Comparison of ENCODE assay signal across 11 cellular contexts in genomic region chr9:127844821-127845359, GRCh38. TPM values are rescaled to one million over a fixed set of nuclear protein-coding genes. Genes with fewer than 3 reads are reported as not detected.
DNase-seq lines count a peak whose midpoint lies in the region; ATAC-seq, FAIRE-seq and TF ChIP-seq lines count a peak whose summit lies in the region.
"Had no signal": no experiment of that assay in that cellular context is flagged by ENCODE, and none has a peak within 500 bp of the region (broad histone marks: within the 10 kb centered on the region; RNA-seq: fewer than 3 reads in every experiment).

No MANE protein-coding gene starts in this region.

- H3K9ac ChIP-seq in HUES6 (ENCODE audit: low read length) (peak overlapping the region; percentile 45), endothelial cell of umbilical vein (replicated peaks; ENCODE audit: extremely low read depth, insufficient read depth, low read length) (peak overlapping the region; percentile 83), HepG2 (ENCODE audit: insufficient read depth, low read depth, low read length) (no peak overlapping the region), MM.1S (ENCODE audit: low read length) (no peak overlapping the region)

- DNase-seq in endothelial cell of umbilical vein (ENCODE audit: low read depth, low spot score) = peak; percentile 77
- no peak for DNase-seq in HepG2 (ENCODE audit: low spot score)
- DNase-seq in MM.1S = no peak
- DNase-seq in activated CD4-positive, alpha-beta T cell treated with anti-CD3 and anti-CD28 coated beads, Interleukin-2, amount 50 U/mL, for 1 hour = no peak
- DNase-seq in Ammon's horn (ENCODE audit: low spot score) = no peak
- DNase-seq in D341Med (ENCODE audit: low spot score) = no peak
- DNase-seq: activated CD8-positive, alpha-beta memory T cell treated with anti-CD3 and anti-CD28 coated beads for 24 hours; NCI-H748 treated with DMSO at 0.1 percent for 48 hours; occipital lobe had no signal

- H3K4me1 ChIP-seq in HUES6 (ENCODE audit: control insufficient read depth, insufficient read depth, low read length) = peaks cover 13% of the 10 kb centered on the region; the same call in 1 of the 2 replicates
- H3K4me1 ChIP-seq in endothelial cell of umbilical vein (ENCODE audit: control insufficient read depth, extremely low read depth, insufficient read depth, low read length) = peaks cover 84% of the 10 kb centered on the region
- peaks cover 75% of the 10 kb centered on the region for H3K4me1 ChIP-seq in HepG2 (ENCODE audit: insufficient read depth, low read length)
- H3K4me1 ChIP-seq in MM.1S (ENCODE audit: low read length) = no peaks in the 10 kb centered on the region

- TF ChIP-seq RAD21 in HepG2 (CRISPR knock-in tag; IDR thresholded peaks at IDR 0.05) = no peak

- H2AFZ ChIP-seq in endothelial cell of umbilical vein (ENCODE audit: low read depth, low read length) (no peak overlapping the region), HepG2 (ENCODE audit: low read length) (no peak overlapping the region), MM.1S (ENCODE audit: low read length) (no peak overlapping the region)

- H3K27me3 Mint-ChIP-seq in stimulated activated memory B cell treated with anti-CD40 and anti-IgM and Interleukin-4, amounts not matched to agents 10 μg/mL and 1 μg/mL and 100 μg/mL, for 72 hours = no peaks in the 10 kb centered on the region

- POLR2A ChIA-PET in endothelial cell of umbilical vein (lab: Charles Lee) (interaction anchor here (0.6 to 1.2 kb wide), 3 partner anchors 10 to 36 kb away, joined by 4 to 8 read pairs (median 5); partner anchors contain the start of gene ENG), HepG2 (lab: Yijun Ruan, JAX) (no interaction called here)

- H3K4me2 ChIP-seq in endothelial cell of umbilical vein (ENCODE audit: insufficient read depth, low read length) (peak overlapping the region; percentile 19), HepG2 (ENCODE audit: low read depth, low read length) (no peak overlapping the region), MM.1S (ENCODE audit: low read depth, low read length) (no peak overlapping the region)

- no peak for TF ChIP-seq EP300 in HepG2 (IDR thresholded peaks at IDR 0.05; ENCODE audit: low read depth in 2 of 2, low read length in 2 of 2)
- no peak for TF ChIP-seq EP300 in HepG2 (CRISPR knock-in tag; IDR thresholded peaks at IDR 0.05; ENCODE audit: borderline replicate concordance)

- no peak for ATAC-seq in HepG2
- peak; percentile 8 for ATAC-seq in stimulated activated memory B cell treated with anti-CD40 and anti-IgM and Interleukin-4, amounts not matched to agents 10 μg/mL and 1 μg/mL and 100 μg/mL, for 72 hours

- peak overlapping the region; percentile 24; the same call in 1 of the 2 replicates for H3K4me3 ChIP-seq in HUES6 (ENCODE audit: low read depth, low read length)
- no peak overlapping the region for H3K4me3 ChIP-seq in endothelial cell of umbilical vein (replicated peaks in 1 of 3; ENCODE audit: insufficient read depth in 1 of 3, low read depth in 1 of 3, low read length in 3 of 3)
- no peak overlapping the region for H3K4me3 ChIP-seq in HepG2 (replicated peaks in 1 of 3; ENCODE audit: insufficient read depth in 1 of 3, low read depth in 2 of 3, low read length in 3 of 3)
- H3K4me3 ChIP-seq in MM.1S (ENCODE audit: low read length) = no peak overlapping the region

- 71% methylated on average over 16 of the region's 16 CpGs for whole genome bisulfite sequencing in HepG2 (ENCODE audit: low lambda C conversion rate)

- H3K36me3 ChIP-seq in HUES6 (ENCODE audit: control insufficient read depth, insufficient read depth, low read length) (no peaks in the 10 kb centered on the region), endothelial cell of umbilical vein (ENCODE audit: control insufficient read depth in 2 of 2, extremely low read depth in 1 of 2, insufficient read depth in 2 of 2, low read length in 2 of 2) (peaks cover 29 to 31% of the 10 kb centered on the region in 2 experiments), HepG2 (replicated peaks in 1 of 2; ENCODE audit: control insufficient read depth in 1 of 2, insufficient read depth in 2 of 2, low read length in 2 of 2) (no peaks in the 10 kb centered on the region), MM.1S (replicated peaks; ENCODE audit: insufficient read depth, low read length) (no peaks in the 10 kb centered on the region)

- peaks cover 10% of the 10 kb centered on the region for H3K9me3 Mint-ChIP-seq in stimulated activated memory B cell treated with anti-CD40 and anti-IgM and Interleukin-4, amounts not matched to agents 10 μg/mL and 1 μg/mL and 100 μg/mL, for 72 hours

- H3K4me3 Mint-ChIP-seq in stimulated activated memory B cell treated with anti-CD40 and anti-IgM and Interleukin-4, amounts not matched to agents 10 μg/mL and 1 μg/mL and 100 μg/mL, for 72 hours = no peak overlapping the region

- no peaks in the 10 kb centered on the region for H4K20me1 ChIP-seq in endothelial cell of umbilical vein (replicated peaks; ENCODE audit: control insufficient read depth, extremely low read depth, insufficient read depth, low read length)
- H4K20me1 ChIP-seq in HepG2 (ENCODE audit: insufficient read depth, low read length) = no peaks in the 10 kb centered on the region
- H4K20me1 ChIP-seq in MM.1S (ENCODE audit: insufficient read depth, low read length) = no peaks in the 10 kb centered on the region

- TF ChIP-seq CTCF in endothelial cell of umbilical vein (IDR thresholded peaks at IDR 0.05; ENCODE audit: extremely low read depth in 1 of 2, insufficient read depth in 1 of 2, low read depth in 1 of 2, low read length in 2 of 2) (no peak), HepG2 (CRISPR knock-in tag; IDR thresholded peaks at IDR 0.05) (no peak), MM.1S (IDR thresholded peaks at IDR 0.05; ENCODE audit: low read length) (no peak)

- H3K4me1 Mint-ChIP-seq in stimulated activated memory B cell treated with anti-CD40 and anti-IgM and Interleukin-4, amounts not matched to agents 10 μg/mL and 1 μg/mL and 100 μg/mL, for 72 hours = no peaks in the 10 kb centered on the region

- FAIRE-seq in endothelial cell of umbilical vein (lab: Jason Lieb, UNC) = peak; percentile 100
- no peak for FAIRE-seq in HepG2 (lab: Jason Lieb, UNC)

- no peaks in the 10 kb centered on the region for H3K27me3 ChIP-seq in HUES6 (ENCODE audit: control insufficient read depth, insufficient read depth, low read length)
- H3K27me3 ChIP-seq in endothelial cell of umbilical vein (ENCODE audit: control insufficient read depth in 2 of 2, insufficient read depth in 2 of 2, low read length in 2 of 2) = no peaks in the 10 kb centered on the region
- no peaks in the 10 kb centered on the region for H3K27me3 ChIP-seq in HepG2 (ENCODE audit: control insufficient read depth in 1 of 2, insufficient read depth in 2 of 2, low read length in 2 of 2)
- H3K27me3 ChIP-seq in MM.1S (replicated peaks; ENCODE audit: insufficient read depth, low read length) = peaks cover 17% of the 10 kb centered on the region; the same call in 1 of the 2 replicates

- H3K9me1 ChIP-seq in endothelial cell of umbilical vein (replicated peaks; ENCODE audit: control insufficient read depth, extremely low read depth, insufficient read depth, low read length) = no peaks in the 10 kb centered on the region

- H3K36me3 Mint-ChIP-seq in stimulated activated memory B cell treated with anti-CD40 and anti-IgM and Interleukin-4, amounts not matched to agents 10 μg/mL and 1 μg/mL and 100 μg/mL, for 72 hours = peaks cover 13% of the 10 kb centered on the region

- no peak overlapping the region for H3K27ac Mint-ChIP-seq in stimulated activated memory B cell treated with anti-CD40 and anti-IgM and Interleukin-4, amounts not matched to agents 10 μg/mL and 1 μg/mL and 100 μg/mL, for 72 hours

- in situ Hi-C loops in HepG2 (cut with HindIII; ENCODE audit: extremely low pct_ligation_motif_present, low pct_unique_long_range_greater_than_20kb) = no loop called here

- H3K9me3 ChIP-seq in HUES6 (ENCODE audit: control insufficient read depth, insufficient read depth, low read depth, low read length) (peaks cover 15% of the 10 kb centered on the region), endothelial cell of umbilical vein (replicated peaks; ENCODE audit: control insufficient read depth, insufficient read depth, low read length) (no peaks in the 10 kb centered on the region), HepG2 (ENCODE audit: low read length) (0 out of 2 replicates have a peak, but pooled peaks cover 7% of the 10 kb centered on the region), MM.1S (replicated peaks; ENCODE audit: insufficient read depth, low read length) (no peaks in the 10 kb centered on the region)

- dilution Hi-C loops in endothelial cell of umbilical vein (cut with MboI; ENCODE audit: extremely low pct_ligation_motif_present, low sequenced_read_pairs) = no loop called here

- BruUV-seq in endothelial cell of umbilical vein (replicated peaks; lab: Mats Ljungman, UMichigan) = no TSS peak
- BruUV-seq in HepG2 (replicated peaks; lab: Mats Ljungman, UMichigan) = no TSS peak

- H3K9me2 ChIP-seq in MM.1S (replicated peaks; ENCODE audit: insufficient read depth, low read length) = no peaks in the 10 kb centered on the region

- H3K79me2 ChIP-seq in endothelial cell of umbilical vein (ENCODE audit: control insufficient read depth, insufficient read depth, low read length) (peaks cover 91% of the 10 kb centered on the region), HepG2 (ENCODE audit: insufficient read depth, low read length) (no peaks in the 10 kb centered on the region), MM.1S (ENCODE audit: low read length) (no peaks in the 10 kb centered on the region)

- TF ChIP-seq POLR2A in endothelial cell of umbilical vein (IDR thresholded peaks at IDR 0.05; ENCODE audit: low read depth, low read length) (peak; percentile 75), HepG2 (IDR thresholded peaks at IDR 0.05; ENCODE audit: insufficient read depth in 1 of 2, low read depth in 2 of 2, low read length in 2 of 2) (no peak)

- CTCF ChIA-PET in endothelial cell of umbilical vein (lab: Charles Lee) (interaction anchor here (0.7 to 2.4 kb wide), 4 partner anchors 9 to 177 kb away, joined by 3 to 13 read pairs (median 5); partner anchors contain the start of gene ENG), HepG2 (lab: Yijun Ruan, JAX; ENCODE audit: low intra/inter-chr PET ratio, low total read pairs) (no interaction called here)

- intact Hi-C loops in endothelial cell of umbilical vein (cut with micrococcal nuclease) (loop anchor here (1.0 kb wide), 2 partner anchors 9 to 13 kb away; partner anchors contain the start of gene ENG), HepG2 (cut with micrococcal nuclease; ENCODE audit: unreplicated experiment) (no loop called here)

- H3K27ac ChIP-seq in HUES6 (ENCODE audit: low read depth, low read length) (peak overlapping the region; percentile 13; the same call in 1 of the 2 replicates), endothelial cell of umbilical vein (ENCODE audit: insufficient read depth, low read depth, low read length) (peak overlapping the region; percentile 97), HepG2 (ENCODE audit: extremely low read length, insufficient read depth, low read length) (no peak overlapping the region), MM.1S (ENCODE audit: low read length) (no peak overlapping the region)

- no peaks in the 10 kb centered on the region for H3F3A ChIP-seq in MM.1S (ENCODE audit: insufficient read depth, low read length)

RNA-seq across cellular contexts. Expression of gene ENG, which starts 9.6 kb away (rescaled TPM):
- 688 and 728 TPM in 2 replicates for total RNA-seq in endothelial cell of umbilical vein
- polyA plus RNA-seq in endothelial cell of umbilical vein = 338 and 355 TPM in 2 replicates
- 321 and 356 TPM in 2 replicates for polyA plus RNA-seq in endothelial cell of umbilical vein (2011; cell fraction: cytosol; rRNA removed)
- polyA plus RNA-seq in endothelial cell of umbilical vein (2011; cell fraction: nucleus; rRNA removed) = 246 and 249 TPM in 2 replicates
- polyA plus RNA-seq in endothelial cell of umbilical vein (2012) = 646 and 659 TPM in 2 replicates
- polyA minus RNA-seq in endothelial cell of umbilical vein = 275 and 289 TPM in 2 replicates
- polyA minus RNA-seq in endothelial cell of umbilical vein (2011; cell fraction: cytosol; rRNA and poly(A)+ RNA removed) = 28.9 TPM
- 123 and 127 TPM in 2 replicates for polyA minus RNA-seq in endothelial cell of umbilical vein (2011; cell fraction: nucleus; rRNA and poly(A)+ RNA removed)
- total RNA-seq in HepG2 (2016; rRNA removed; fragmentation: Illumina TruSeq; extraction: Trizol) = 0.02 TPM in 1 of 2 replicates, not detected in the other
- not detected in 2 replicates for total RNA-seq in HepG2 (2016; cell fraction: cytosol; rRNA removed; fragmentation: Illumina TruSeq; extraction: Trizol; ENCODE audit: low read depth)
- 0.07 and 0.17 TPM in 2 replicates for total RNA-seq in HepG2 (2016; cell fraction: insoluble cytoplasmic fraction; rRNA removed; fragmentation: Illumina TruSeq; extraction: Trizol)
- total RNA-seq in HepG2 (2016; cell fraction: membrane; rRNA removed; fragmentation: Illumina TruSeq; extraction: Trizol) = 0.07 and 0.22 TPM in 2 replicates
- total RNA-seq in HepG2 (2016; cell fraction: nucleus; rRNA removed; fragmentation: Illumina TruSeq; extraction: Trizol) = 0.25 TPM in 1 of 2 replicates, not detected in the other
- 1.1 and 1.4 TPM in 2 replicates for polyA plus RNA-seq in HepG2 (2011; rRNA removed)
- polyA plus RNA-seq in HepG2 (2011; cell fraction: cytosol; rRNA removed) = 0.82 and 1.1 TPM in 2 replicates
- 2.1 and 2.3 TPM in 2 replicates for polyA plus RNA-seq in HepG2 (2011; cell fraction: nucleus; rRNA removed)
- polyA plus RNA-seq in HepG2 (2012) = 1.4 and 1.5 TPM in 2 replicates
- polyA plus RNA-seq in HepG2 (2016; cell fraction: cytosol; fragmentation: Illumina TruSeq; extraction: Trizol; ENCODE audit: low read depth) = not detected in 2 replicates
- 0.08 TPM in 1 of 2 replicates, not detected in the other for polyA plus RNA-seq in HepG2 (2016; cell fraction: insoluble cytoplasmic fraction; fragmentation: Illumina TruSeq; extraction: Trizol; ENCODE audit: low read depth)
- polyA plus RNA-seq in HepG2 (2016; cell fraction: membrane; fragmentation: Illumina TruSeq; extraction: Trizol; ENCODE audit: low read depth) = 0.06 and 0.13 TPM in 2 replicates
- polyA plus RNA-seq in HepG2 (2016; cell fraction: nucleus; fragmentation: Illumina TruSeq; extraction: Trizol; ENCODE audit: insufficient read depth, low read depth) = 0.20 and 0.22 TPM in 2 replicates
- 1.2 and 26.5 TPM in 2 replicates for polyA minus RNA-seq in HepG2 (2011; rRNA and poly(A)+ RNA removed; ENCODE audit: low replicate concordance)
- 0.30 and 0.62 TPM in 2 replicates for polyA minus RNA-seq in HepG2 (2011; cell fraction: cytosol; rRNA and poly(A)+ RNA removed)
- polyA minus RNA-seq in HepG2 (2011; cell fraction: nucleus; rRNA and poly(A)+ RNA removed) = 0.75 and 0.90 TPM in 2 replicates

RNA-seq across cellular contexts. Expression of gene AK1, which starts 32.6 kb away (rescaled TPM):
- 113 and 115 TPM in 2 replicates for total RNA-seq in endothelial cell of umbilical vein
- 148 and 157 TPM in 2 replicates for polyA plus RNA-seq in endothelial cell of umbilical vein
- polyA plus RNA-seq in endothelial cell of umbilical vein (2011; cell fraction: cytosol; rRNA removed) = 189 and 191 TPM in 2 replicates
- 108 and 134 TPM in 2 replicates for polyA plus RNA-seq in endothelial cell of umbilical vein (2011; cell fraction: nucleus; rRNA removed)
- polyA plus RNA-seq in endothelial cell of umbilical vein (2012) = 173 and 181 TPM in 2 replicates
- polyA minus RNA-seq in endothelial cell of umbilical vein = 33.5 and 35.7 TPM in 2 replicates
- 36.3 TPM for polyA minus RNA-seq in endothelial cell of umbilical vein (2011; cell fraction: cytosol; rRNA and poly(A)+ RNA removed)
- 5.2 TPM in 2 replicates for polyA minus RNA-seq in endothelial cell of umbilical vein (2011; cell fraction: nucleus; rRNA and poly(A)+ RNA removed)
- 25.7 and 32.8 TPM in 2 replicates for total RNA-seq in HepG2 (2016; rRNA removed; fragmentation: Illumina TruSeq; extraction: Trizol)
- 12.5 and 17.4 TPM in 2 replicates for total RNA-seq in HepG2 (2016; cell fraction: cytosol; rRNA removed; fragmentation: Illumina TruSeq; extraction: Trizol; ENCODE audit: low read depth)
- 27.8 and 33.7 TPM in 2 replicates for total RNA-seq in HepG2 (2016; cell fraction: insoluble cytoplasmic fraction; rRNA removed; fragmentation: Illumina TruSeq; extraction: Trizol)
- total RNA-seq in HepG2 (2016; cell fraction: membrane; rRNA removed; fragmentation: Illumina TruSeq; extraction: Trizol) = 18.2 and 19.8 TPM in 2 replicates
- 13.7 and 15.3 TPM in 2 replicates for total RNA-seq in HepG2 (2016; cell fraction: nucleus; rRNA removed; fragmentation: Illumina TruSeq; extraction: Trizol)
- 19.1 and 28.5 TPM in 2 replicates for polyA plus RNA-seq in HepG2 (2011; rRNA removed)
- polyA plus RNA-seq in HepG2 (2011; cell fraction: cytosol; rRNA removed) = 29.9 and 38.0 TPM in 2 replicates
- polyA plus RNA-seq in HepG2 (2011; cell fraction: nucleus; rRNA removed) = 34.1 and 55.6 TPM in 2 replicates
- 17.5 and 23.3 TPM in 2 replicates for polyA plus RNA-seq in HepG2 (2012)
- polyA plus RNA-seq in HepG2 (2016; cell fraction: cytosol; fragmentation: Illumina TruSeq; extraction: Trizol; ENCODE audit: low read depth) = 28.9 and 48.9 TPM in 2 replicates
- polyA plus RNA-seq in HepG2 (2016; cell fraction: insoluble cytoplasmic fraction; fragmentation: Illumina TruSeq; extraction: Trizol; ENCODE audit: low read depth) = 44.7 and 50.7 TPM in 2 replicates
- polyA plus RNA-seq in HepG2 (2016; cell fraction: membrane; fragmentation: Illumina TruSeq; extraction: Trizol; ENCODE audit: low read depth) = 31.6 and 41.6 TPM in 2 replicates
- 39.2 and 40.7 TPM in 2 replicates for polyA plus RNA-seq in HepG2 (2016; cell fraction: nucleus; fragmentation: Illumina TruSeq; extraction: Trizol; ENCODE audit: insufficient read depth, low read depth)
- polyA minus RNA-seq in HepG2 (2011; rRNA and poly(A)+ RNA removed; ENCODE audit: low replicate concordance) = 3.6 and 45.8 TPM in 2 replicates
- 3.8 and 5.4 TPM in 2 replicates for polyA minus RNA-seq in HepG2 (2011; cell fraction: cytosol; rRNA and poly(A)+ RNA removed)
- polyA minus RNA-seq in HepG2 (2011; cell fraction: nucleus; rRNA and poly(A)+ RNA removed) = 1.7 and 4.1 TPM in 2 replicates

RNA-seq across cellular contexts. Expression of gene FPGS, which starts 42.2 kb away (rescaled TPM):
- total RNA-seq in endothelial cell of umbilical vein = 90.2 and 90.7 TPM in 2 replicates
- 77.7 and 129 TPM in 2 replicates for polyA plus RNA-seq in endothelial cell of umbilical vein
- 67.9 and 72.7 TPM in 2 replicates for polyA plus RNA-seq in endothelial cell of umbilical vein (2011; cell fraction: cytosol; rRNA removed)
- 116 and 150 TPM in 2 replicates for polyA plus RNA-seq in endothelial cell of umbilical vein (2011; cell fraction: nucleus; rRNA removed)
- 58.5 and 71.2 TPM in 2 replicates for polyA plus RNA-seq in endothelial cell of umbilical vein (2012)
- 76.5 and 80.5 TPM in 2 replicates for polyA minus RNA-seq in endothelial cell of umbilical vein
- polyA minus RNA-seq in endothelial cell of umbilical vein (2011; cell fraction: cytosol; rRNA and poly(A)+ RNA removed) = 58.0 TPM
- polyA minus RNA-seq in endothelial cell of umbilical vein (2011; cell fraction: nucleus; rRNA and poly(A)+ RNA removed) = 45.1 and 52.0 TPM in 2 replicates
- total RNA-seq in HepG2 (2016; rRNA removed; fragmentation: Illumina TruSeq; extraction: Trizol) = 20.3 and 35.6 TPM in 2 replicates
- 7.4 and 10.3 TPM in 2 replicates for total RNA-seq in HepG2 (2016; cell fraction: cytosol; rRNA removed; fragmentation: Illumina TruSeq; extraction: Trizol; ENCODE audit: low read depth)
- 18.5 and 37.2 TPM in 2 replicates for total RNA-seq in HepG2 (2016; cell fraction: insoluble cytoplasmic fraction; rRNA removed; fragmentation: Illumina TruSeq; extraction: Trizol)
- total RNA-seq in HepG2 (2016; cell fraction: membrane; rRNA removed; fragmentation: Illumina TruSeq; extraction: Trizol) = 18.1 and 18.9 TPM in 2 replicates
- total RNA-seq in HepG2 (2016; cell fraction: nucleus; rRNA removed; fragmentation: Illumina TruSeq; extraction: Trizol) = 26.8 and 31.7 TPM in 2 replicates
- 36.8 and 41.3 TPM in 2 replicates for polyA plus RNA-seq in HepG2 (2011; rRNA removed)
- 20.2 and 34.2 TPM in 2 replicates for polyA plus RNA-seq in HepG2 (2011; cell fraction: cytosol; rRNA removed)
- 102 and 128 TPM in 2 replicates for polyA plus RNA-seq in HepG2 (2011; cell fraction: nucleus; rRNA removed)
- polyA plus RNA-seq in HepG2 (2012) = 16.9 and 23.2 TPM in 2 replicates
- polyA plus RNA-seq in HepG2 (2016; cell fraction: cytosol; fragmentation: Illumina TruSeq; extraction: Trizol; ENCODE audit: low read depth) = 8.3 and 9.4 TPM in 2 replicates
- polyA plus RNA-seq in HepG2 (2016; cell fraction: insoluble cytoplasmic fraction; fragmentation: Illumina TruSeq; extraction: Trizol; ENCODE audit: low read depth) = 21.4 and 32.6 TPM in 2 replicates
- 12.8 and 13.0 TPM in 2 replicates for polyA plus RNA-seq in HepG2 (2016; cell fraction: membrane; fragmentation: Illumina TruSeq; extraction: Trizol; ENCODE audit: low read depth)
- polyA plus RNA-seq in HepG2 (2016; cell fraction: nucleus; fragmentation: Illumina TruSeq; extraction: Trizol; ENCODE audit: insufficient read depth, low read depth) = 68.3 and 83.1 TPM in 2 replicates
- 71.8 and 195 TPM in 2 replicates for polyA minus RNA-seq in HepG2 (2011; rRNA and poly(A)+ RNA removed; ENCODE audit: low replicate concordance)
- polyA minus RNA-seq in HepG2 (2011; cell fraction: cytosol; rRNA and poly(A)+ RNA removed) = 13.5 and 19.9 TPM in 2 replicates
- polyA minus RNA-seq in HepG2 (2011; cell fraction: nucleus; rRNA and poly(A)+ RNA removed) = 25.4 and 26.6 TPM in 2 replicates

RNA-seq across cellular contexts. Expression of gene ST6GALNAC6, which starts 54.5 kb away (rescaled TPM):
- total RNA-seq in endothelial cell of umbilical vein (43.0 and 43.5 TPM in 2 replicates), HepG2 (2016; rRNA removed; fragmentation: Illumina TruSeq; extraction: Trizol) (16.7 and 18.5 TPM in 2 replicates)
- polyA plus RNA-seq in endothelial cell of umbilical vein (78.9 and 93.6 TPM in 2 replicates), HepG2 (2011; rRNA removed) (65.4 and 103 TPM in 2 replicates)
- polyA plus RNA-seq in endothelial cell of umbilical vein (2011; cell fraction: cytosol; rRNA removed) = 43.5 and 55.9 TPM in 2 replicates
- polyA plus RNA-seq in endothelial cell of umbilical vein (2011; cell fraction: nucleus; rRNA removed) = 78.4 and 100.0 TPM in 2 replicates
- 27.3 and 41.2 TPM in 2 replicates for polyA plus RNA-seq in endothelial cell of umbilical vein (2012)
- polyA minus RNA-seq in endothelial cell of umbilical vein = 50.1 and 50.4 TPM in 2 replicates
- polyA minus RNA-seq in endothelial cell of umbilical vein (2011; cell fraction: cytosol; rRNA and poly(A)+ RNA removed) = 17.7 TPM
- 20.0 and 24.0 TPM in 2 replicates for polyA minus RNA-seq in endothelial cell of umbilical vein (2011; cell fraction: nucleus; rRNA and poly(A)+ RNA removed)
- 13.5 and 13.9 TPM in 2 replicates for total RNA-seq in HepG2 (2016; cell fraction: cytosol; rRNA removed; fragmentation: Illumina TruSeq; extraction: Trizol; ENCODE audit: low read depth)
- 11.7 and 18.2 TPM in 2 replicates for total RNA-seq in HepG2 (2016; cell fraction: insoluble cytoplasmic fraction; rRNA removed; fragmentation: Illumina TruSeq; extraction: Trizol)
- 42.0 and 46.1 TPM in 2 replicates for total RNA-seq in HepG2 (2016; cell fraction: membrane; rRNA removed; fragmentation: Illumina TruSeq; extraction: Trizol)
- total RNA-seq in HepG2 (2016; cell fraction: nucleus; rRNA removed; fragmentation: Illumina TruSeq; extraction: Trizol) = 13.4 and 15.1 TPM in 2 replicates
- polyA plus RNA-seq in HepG2 (2011; cell fraction: cytosol; rRNA removed) = 63.0 and 69.3 TPM in 2 replicates
- polyA plus RNA-seq in HepG2 (2011; cell fraction: nucleus; rRNA removed) = 134 and 138 TPM in 2 replicates
- polyA plus RNA-seq in HepG2 (2012) = 36.1 and 53.0 TPM in 2 replicates
- 33.4 and 37.1 TPM in 2 replicates for polyA plus RNA-seq in HepG2 (2016; cell fraction: cytosol; fragmentation: Illumina TruSeq; extraction: Trizol; ENCODE audit: low read depth)
- polyA plus RNA-seq in HepG2 (2016; cell fraction: insoluble cytoplasmic fraction; fragmentation: Illumina TruSeq; extraction: Trizol; ENCODE audit: low read depth) = 18.0 and 19.3 TPM in 2 replicates
- polyA plus RNA-seq in HepG2 (2016; cell fraction: membrane; fragmentation: Illumina TruSeq; extraction: Trizol; ENCODE audit: low read depth) = 54.8 and 59.0 TPM in 2 replicates
- 32.9 and 35.5 TPM in 2 replicates for polyA plus RNA-seq in HepG2 (2016; cell fraction: nucleus; fragmentation: Illumina TruSeq; extraction: Trizol; ENCODE audit: insufficient read depth, low read depth)
- polyA minus RNA-seq in HepG2 (2011; rRNA and poly(A)+ RNA removed; ENCODE audit: low replicate concordance) = 41.6 and 91.9 TPM in 2 replicates
- 15.4 and 21.1 TPM in 2 replicates for polyA minus RNA-seq in HepG2 (2011; cell fraction: cytosol; rRNA and poly(A)+ RNA removed)
- polyA minus RNA-seq in HepG2 (2011; cell fraction: nucleus; rRNA and poly(A)+ RNA removed) = 22.4 and 22.6 TPM in 2 replicates

RNA-seq across cellular contexts. Expression of gene CDK9, which starts 59.1 kb away (rescaled TPM):
- 124 and 128 TPM in 2 replicates for total RNA-seq in endothelial cell of umbilical vein
- 92.2 and 99.0 TPM in 2 replicates for polyA plus RNA-seq in endothelial cell of umbilical vein
- polyA plus RNA-seq in endothelial cell of umbilical vein (2011; cell fraction: cytosol; rRNA removed) = 50.0 and 61.0 TPM in 2 replicates
- polyA plus RNA-seq in endothelial cell of umbilical vein (2011; cell fraction: nucleus; rRNA removed) = 193 and 200 TPM in 2 replicates
- 76.9 and 94.3 TPM in 2 replicates for polyA plus RNA-seq in endothelial cell of umbilical vein (2012)
- 88.4 and 92.9 TPM in 2 replicates for polyA minus RNA-seq in endothelial cell of umbilical vein
- polyA minus RNA-seq in endothelial cell of umbilical vein (2011; cell fraction: cytosol; rRNA and poly(A)+ RNA removed) = 63.0 TPM
- polyA minus RNA-seq in endothelial cell of umbilical vein (2011; cell fraction: nucleus; rRNA and poly(A)+ RNA removed) = 58.3 and 65.1 TPM in 2 replicates
- total RNA-seq in HepG2 (2016; rRNA removed; fragmentation: Illumina TruSeq; extraction: Trizol) = 16.8 TPM in 2 replicates
- 5.3 and 6.3 TPM in 2 replicates for total RNA-seq in HepG2 (2016; cell fraction: cytosol; rRNA removed; fragmentation: Illumina TruSeq; extraction: Trizol; ENCODE audit: low read depth)
- total RNA-seq in HepG2 (2016; cell fraction: insoluble cytoplasmic fraction; rRNA removed; fragmentation: Illumina TruSeq; extraction: Trizol) = 14.3 and 15.5 TPM in 2 replicates
- 13.1 and 13.7 TPM in 2 replicates for total RNA-seq in HepG2 (2016; cell fraction: membrane; rRNA removed; fragmentation: Illumina TruSeq; extraction: Trizol)
- 13.7 and 14.2 TPM in 2 replicates for total RNA-seq in HepG2 (2016; cell fraction: nucleus; rRNA removed; fragmentation: Illumina TruSeq; extraction: Trizol)
- 21.5 and 26.1 TPM in 2 replicates for polyA plus RNA-seq in HepG2 (2011; rRNA removed)
- 16.1 and 24.8 TPM in 2 replicates for polyA plus RNA-seq in HepG2 (2011; cell fraction: cytosol; rRNA removed)
- polyA plus RNA-seq in HepG2 (2011; cell fraction: nucleus; rRNA removed) = 85.3 and 97.2 TPM in 2 replicates
- polyA plus RNA-seq in HepG2 (2012) = 18.5 and 23.5 TPM in 2 replicates
- polyA plus RNA-seq in HepG2 (2016; cell fraction: cytosol; fragmentation: Illumina TruSeq; extraction: Trizol; ENCODE audit: low read depth) = 7.2 and 7.8 TPM in 2 replicates
- polyA plus RNA-seq in HepG2 (2016; cell fraction: insoluble cytoplasmic fraction; fragmentation: Illumina TruSeq; extraction: Trizol; ENCODE audit: low read depth) = 21.4 and 33.5 TPM in 2 replicates
- polyA plus RNA-seq in HepG2 (2016; cell fraction: membrane; fragmentation: Illumina TruSeq; extraction: Trizol; ENCODE audit: low read depth) = 10.9 and 12.8 TPM in 2 replicates
- 35.3 and 35.6 TPM in 2 replicates for polyA plus RNA-seq in HepG2 (2016; cell fraction: nucleus; fragmentation: Illumina TruSeq; extraction: Trizol; ENCODE audit: insufficient read depth, low read depth)
- polyA minus RNA-seq in HepG2 (2011; rRNA and poly(A)+ RNA removed; ENCODE audit: low replicate concordance) = 47.9 and 105 TPM in 2 replicates
- polyA minus RNA-seq in HepG2 (2011; cell fraction: cytosol; rRNA and poly(A)+ RNA removed) = 13.9 and 18.8 TPM in 2 replicates
- 27.6 and 29.4 TPM in 2 replicates for polyA minus RNA-seq in HepG2 (2011; cell fraction: nucleus; rRNA and poly(A)+ RNA removed)

Comparison
In these comparisons a context has a peak if more than half of its experiments do, and no peak if none do; other contexts are left out.
1. H3K27ac ChIP-seq: peak in HUES6 (single experiment) and endothelial cell of umbilical vein (single experiment); none in HepG2 (single experiment) and MM.1S (single experiment).
2. H3K9ac ChIP-seq: peak in HUES6 (single experiment) and endothelial cell of umbilical vein (single experiment); none in HepG2 (single experiment) and MM.1S (single experiment).
3. RNA of gene ENG, which starts 9.6 kb away (total RNA-seq): 688 to 728 TPM in endothelial cell of umbilical vein; 0.02 to 0.25 TPM in HepG2; every median in the first group is over 100 times any median in the second.